Comparison of ENCODE assay signal across 24 cellular contexts in genomic region chr1:17258758-17259130, GRCh38. TPM values are rescaled to one million over a fixed set of nuclear protein-coding genes. Genes with fewer than 3 reads are reported as not detected.
A peak's percentile ranks its signal among the peaks of the same experiment; 100 is the strongest.
DNase-seq lines count a peak whose midpoint lies in the region; ATAC-seq, FAIRE-seq and TF ChIP-seq lines count a peak whose summit lies in the region.
"Had no signal": no experiment of that assay in that cellular context is flagged by ENCODE, and none has a peak within 500 bp of the region (broad histone marks: within the 10 kb centered on the region; RNA-seq: fewer than 3 reads in every experiment).

No MANE protein-coding gene starts in this region.

- no peak overlapping the region for H3K4me3 ChIP-seq in GM23338
- no peak overlapping the region for H3K4me3 ChIP-seq in mammary epithelial cell (replicated peaks in 1 of 3; ENCODE audit: insufficient read depth in 1 of 3, low read depth in 2 of 3, low read length in 3 of 3)
- no peak overlapping the region for H3K4me3 ChIP-seq in keratinocyte (ENCODE audit: control insufficient read depth in 2 of 3, extremely low read depth in 1 of 3, insufficient read depth in 2 of 3, low read depth in 1 of 3, low read length in 3 of 3)
- H3K4me3 ChIP-seq in right cardiac atrium (ENCODE audit: low read length), result no peak overlapping the region
- H3K4me3 ChIP-seq: SK-N-MC had no signal

- H3K4me1 ChIP-seq in GM23338 (ENCODE audit: insufficient read depth) (no peaks in the 10 kb centered on the region), mammary epithelial cell (ENCODE audit: insufficient read depth, low read length) (peaks cover 16% of the 10 kb centered on the region), keratinocyte (ENCODE audit: control insufficient read depth, extremely low read depth, insufficient read depth, low read length) (peaks cover 17% of the 10 kb centered on the region), right cardiac atrium (ENCODE audit: control insufficient read depth, insufficient read depth, low read length) (no peaks in the 10 kb centered on the region)

- H3K9me1 ChIP-seq in keratinocyte (ENCODE audit: control insufficient read depth, extremely low read depth, insufficient read depth, low read length), result no peaks in the 10 kb centered on the region

- BruUV-seq in mammary epithelial cell (replicated peaks; lab: Mats Ljungman, UMichigan), result no TSS peak

- WGBS in mammary epithelial cell (ENCODE audit: low coverage, missing lambda C conversion rate), result 34% methylated on average over 5 of the region's 6 CpGs
- WGBS in right cardiac atrium, result 79% methylated on average over 6 of the region's 6 CpGs

- H3K27ac Mint-ChIP-seq in GM23338, result peak overlapping the region; percentile 84; the same call in 1 of the 2 replicates
- H3K27ac Mint-ChIP-seq: CD8-positive, alpha-beta T cell had no signal

- H3K9ac ChIP-seq in mammary epithelial cell (ENCODE audit: insufficient read depth, low read length) (no peak overlapping the region), keratinocyte (ENCODE audit: control insufficient read depth, extremely low read depth, insufficient read depth, low read length) (no peak overlapping the region)

- H2AFZ ChIP-seq in GM23338 (no peak overlapping the region), mammary epithelial cell (ENCODE audit: low read depth, low read length) (peak overlapping the region; percentile 72), keratinocyte (ENCODE audit: control insufficient read depth, low read length) (peak overlapping the region; percentile 22)

- FAIRE-seq in keratinocyte (lab: Jason Lieb, UNC), result no peak
- FAIRE-seq: G401.6, GM12892, GM19239 had no signal

- H3K4me1 Mint-ChIP-seq in GM23338, result no peaks in the 10 kb centered on the region

- no peak overlapping the region for H3K4me3 Mint-ChIP-seq in GM23338
- H3K4me3 Mint-ChIP-seq: CD8-positive, alpha-beta T cell had no signal

- H3K79me2 ChIP-seq in GM23338 (replicated peaks; ENCODE audit: insufficient read depth), result no peaks in the 10 kb centered on the region
- no peaks in the 10 kb centered on the region for H3K79me2 ChIP-seq in mammary epithelial cell (ENCODE audit: insufficient read depth, low read length)
- H3K79me2 ChIP-seq in keratinocyte (ENCODE audit: control insufficient read depth, insufficient read depth, low read length), result no peaks in the 10 kb centered on the region

- H3K9me2 ChIP-seq in GM23338 (ENCODE audit: insufficient read depth), result no peaks in the 10 kb centered on the region

- no peaks in the 10 kb centered on the region for H3K9me3 ChIP-seq in mammary epithelial cell (replicated peaks; ENCODE audit: insufficient read depth, low read length)
- H3K9me3 ChIP-seq in keratinocyte (ENCODE audit: control insufficient read depth, low read depth, low read length), result no peaks in the 10 kb centered on the region
- H3K9me3 ChIP-seq in right cardiac atrium (ENCODE audit: control insufficient read depth, low read length), result no peaks in the 10 kb centered on the region

- intact Hi-C loops in mammary epithelial cell (cut with micrococcal nuclease) (no loop called here), sciatic nerve (cut with DNase I) (no loop called here), right cardiac atrium (cut with DNase I) (no loop called here)

- CTCF ChIA-PET in mammary epithelial cell (lab: Charles Lee; ENCODE audit: low non-redundant PET), result no interaction called here

- DNase-seq in GM23338 (ENCODE audit: low spot score) (no peak), NCI-H2171 (lab: John Stamatoyannopoulos, UW) (peak; percentile 52), mammary epithelial cell (no peak), keratinocyte (ENCODE audit: low read depth, low spot score) (no peak), AG08395 (ENCODE audit: low spot score) (no peak), sciatic nerve (ENCODE audit: low spot score) (no peak), NCI-H82 (lab: John Stamatoyannopoulos, UW) (no peak), right cardiac atrium (no peak)
- DNase-seq: AML-193; C1 segment of cervical spinal cord; CD8-positive, alpha-beta T cell; KBM-7; NCI-H1092; NCI-H1436; NCI-H1930; NCI-H446; NCI-H526; Right ventricle myocardium superior; SW 1271 had no signal

- no peaks in the 10 kb centered on the region for H3K27me3 ChIP-seq in GM23338 (ENCODE audit: insufficient read depth)
- no peaks in the 10 kb centered on the region for H3K27me3 ChIP-seq in mammary epithelial cell (ENCODE audit: insufficient read depth, low read length)
- H3K27me3 ChIP-seq in keratinocyte (ENCODE audit: control insufficient read depth, extremely low read depth, insufficient read depth, low read length), result no peaks in the 10 kb centered on the region
- no peaks in the 10 kb centered on the region for H3K27me3 ChIP-seq in right cardiac atrium (ENCODE audit: control insufficient read depth, insufficient read depth)

- no peaks in the 10 kb centered on the region for H3F3A ChIP-seq in GM23338 (replicated peaks; ENCODE audit: low read depth)

- H3K36me3 ChIP-seq in GM23338 (ENCODE audit: insufficient read depth) (no peaks in the 10 kb centered on the region), mammary epithelial cell (ENCODE audit: insufficient read depth, low read length) (no peaks in the 10 kb centered on the region), keratinocyte (ENCODE audit: control insufficient read depth in 2 of 2, extremely low read depth in 1 of 2, insufficient read depth in 2 of 2, low read length in 2 of 2) (no peaks in the 10 kb centered on the region)

- ATAC-seq in GM23338 (no peak), sciatic nerve (no peak), right cardiac atrium (no peak)
- ATAC-seq: CD8-positive, alpha-beta T cell had no signal

- no peaks in the 10 kb centered on the region for H3K9me3 Mint-ChIP-seq in GM23338
- H3K9me3 Mint-ChIP-seq: CD8-positive, alpha-beta T cell had no signal

- TF ChIP-seq CTCF in GM23338 (conservative IDR thresholded peaks at IDR 0.05; ENCODE audit: low read depth in 2 of 2) (no peak), mammary epithelial cell (conservative IDR thresholded peaks at IDR 0.05 in 1 of 2, IDR thresholded peaks at IDR 0.05 in 1 of 2; ENCODE audit: extremely low read depth in 1 of 2, insufficient read depth in 1 of 2, low read depth in 1 of 2, low read length in 2 of 2) (no peak), keratinocyte (optimal IDR thresholded peaks at IDR 0.05 in 1 of 3, IDR thresholded peaks at IDR 0.05 in 1 of 3, conservative IDR thresholded peaks at IDR 0.05 in 1 of 3; ENCODE audit: extremely low read depth in 1 of 3, insufficient read depth in 2 of 3, low read length in 3 of 3) (no peak)

- no peaks in the 10 kb centered on the region for H4K20me1 ChIP-seq in GM23338 (replicated peaks; ENCODE audit: insufficient read depth)
- no peaks in the 10 kb centered on the region for H4K20me1 ChIP-seq in mammary epithelial cell (ENCODE audit: insufficient read depth, low read length)
- H4K20me1 ChIP-seq in keratinocyte (ENCODE audit: control insufficient read depth, extremely low read depth, insufficient read depth, low read length), result no peaks in the 10 kb centered on the region

- no peaks in the 10 kb centered on the region for H3K36me3 Mint-ChIP-seq in GM23338 (ENCODE audit: low read depth)
- H3K36me3 Mint-ChIP-seq: CD8-positive, alpha-beta T cell had no signal

- H3K4me2 ChIP-seq in GM23338, result no peak overlapping the region
- H3K4me2 ChIP-seq in mammary epithelial cell (ENCODE audit: insufficient read depth, low read depth, low read length), result no peak overlapping the region
- no peak overlapping the region for H3K4me2 ChIP-seq in keratinocyte (ENCODE audit: control insufficient read depth, extremely low read depth, insufficient read depth, low read depth, low read length)

- in situ Hi-C loops in mammary epithelial cell (cut with MboI; ENCODE audit: low sequenced_read_pairs in 2 of 2), result no loop called here

- peaks cover 11% of the 10 kb centered on the region for H3K27me3 Mint-ChIP-seq in GM23338 (ENCODE audit: insufficient read depth, low read depth, poor library complexity)

- no peak overlapping the region for H3K27ac ChIP-seq in GM23338 (ENCODE audit: low read depth)
- no peak overlapping the region for H3K27ac ChIP-seq in mammary epithelial cell (ENCODE audit: insufficient read depth, low read depth, low read length)
- peak overlapping the region; percentile 5 for H3K27ac ChIP-seq in keratinocyte (ENCODE audit: control insufficient read depth, insufficient read depth, low read length)
- H3K27ac ChIP-seq in right cardiac atrium (ENCODE audit: low read length), result no peak overlapping the region
- H3K27ac ChIP-seq: SK-N-MC had no signal

- dilution Hi-C loops in mammary epithelial cell (cut with HindIII; ENCODE audit: low sequenced_read_pairs) (loop anchor here (5.0 kb wide), 1 partner anchor 39 kb away; no protein-coding TSS in a partner anchor), keratinocyte (cut with MboI; ENCODE audit: extremely low pct_ligation_motif_present, low sequenced_read_pairs) (no loop called here)

RNA-seq across cellular contexts. Expression of gene PADI3, which starts 9.8 kb away (rescaled TPM):
- total RNA-seq in GM23338 (2014; rRNA removed; shearing (Covaris generic)), result 0.58 and 0.80 TPM in 2 replicates
- 0.21 and 0.37 TPM in 2 replicates for polyA plus RNA-seq in GM23338 (2016; fragmentation: Nextera tagmentation; extraction: Ambion mirVana)
- 1 to 10 TPM; 1.3 to 7.7 TPM for total RNA-seq in mammary epithelial cell
- 6.9 TPM for polyA plus RNA-seq in mammary epithelial cell
- 15.9 TPM for polyA minus RNA-seq in mammary epithelial cell
- polyA plus RNA-seq in keratinocyte, result 4.2 to 6.1 TPM (median 5.2 TPM) in 3 replicates
- 0.30 TPM for polyA plus RNA-seq in keratinocyte (2011; ENCODE audit: low read depth)
- polyA plus RNA-seq in keratinocyte (2011; cell fraction: cytosol; rRNA removed), result 2.7 and 3.6 TPM in 2 replicates
- polyA plus RNA-seq in keratinocyte (2011; cell fraction: nucleus; rRNA removed), result 5.7 and 7.7 TPM in 2 replicates
- 0.72 and 5.7 TPM in 2 replicates for polyA plus RNA-seq in keratinocyte (2012; ENCODE audit: low replicate concordance)
- polyA minus RNA-seq in keratinocyte, result 7.2 to 13.8 TPM (median 9.6 TPM) in 3 replicates
- 5.4 TPM for polyA minus RNA-seq in keratinocyte (2011; cell fraction: cytosol; rRNA and poly(A)+ RNA removed)
- 3.7 and 5.0 TPM in 2 replicates for polyA minus RNA-seq in keratinocyte (2011; cell fraction: nucleus; rRNA and poly(A)+ RNA removed)
- not detected for total RNA-seq in sciatic nerve
- total RNA-seq in right cardiac atrium, result not detected
- not detected for polyA plus RNA-seq in right cardiac atrium
- total RNA-seq: CD8-positive, alpha-beta T cell; Right ventricle myocardium superior had no signal

RNA-seq across cellular contexts. Expression of gene PADI4, which starts 49.3 kb away (rescaled TPM):
- total RNA-seq in GM23338 (2014; rRNA removed; shearing (Covaris generic)), result 0.08 and 0.52 TPM in 2 replicates
- polyA plus RNA-seq in GM23338 (2016; fragmentation: Nextera tagmentation; extraction: Ambion mirVana) (0.45 TPM in 1 of 2 replicates, not detected in the other), mammary epithelial cell (0.08 TPM), keratinocyte (0.03 to 0.32 TPM (median 0.05 TPM) in 3 replicates), right cardiac atrium (0.05 TPM)
- total RNA-seq in mammary epithelial cell (under 1 TPM in 1 of 2 donors, not detected in 1; 0.47 TPM), sciatic nerve (3.8 TPM), right cardiac atrium (under 1 TPM in 2 of 4 donors, not detected in 2; 0.18 to 0.40 TPM)
- polyA minus RNA-seq in mammary epithelial cell (not detected), keratinocyte (1.6 TPM in 1 of 3 replicates, not detected in the others)
- not detected for polyA plus RNA-seq in keratinocyte (2011; ENCODE audit: low read depth)
- polyA plus RNA-seq in keratinocyte (2011; cell fraction: cytosol; rRNA removed), result 0.04 TPM in 1 of 2 replicates, not detected in the other
- polyA plus RNA-seq in keratinocyte (2011; cell fraction: nucleus; rRNA removed), result not detected in 2 replicates
- polyA plus RNA-seq in keratinocyte (2012; ENCODE audit: low replicate concordance), result 0.05 TPM in 1 of 2 replicates, not detected in the other
- not detected for polyA minus RNA-seq in keratinocyte (2011; cell fraction: cytosol; rRNA and poly(A)+ RNA removed)
- not detected in 2 replicates for polyA minus RNA-seq in keratinocyte (2011; cell fraction: nucleus; rRNA and poly(A)+ RNA removed)
- total RNA-seq: Daoy had no signal

RNA-seq across cellular contexts. Expression of gene PADI1, which starts 53.8 kb away (rescaled TPM):
- total RNA-seq in GM23338 (2014; rRNA removed; shearing (Covaris generic)), result 0.27 and 0.28 TPM in 2 replicates
- polyA plus RNA-seq in GM23338 (2016; fragmentation: Nextera tagmentation; extraction: Ambion mirVana) (0.26 TPM in 2 replicates), mammary epithelial cell (0.32 TPM), keratinocyte (0.96 to 2.1 TPM (median 1.0 TPM) in 3 replicates), right cardiac atrium (not detected)
- total RNA-seq in mammary epithelial cell (under 1 TPM; 0.17 to 0.40 TPM), sciatic nerve (not detected), right cardiac atrium (not detected)
- polyA minus RNA-seq in mammary epithelial cell (not detected), keratinocyte (0.72 to 1.5 TPM (median 0.96 TPM) in 3 replicates)
- polyA plus RNA-seq in keratinocyte (2011; ENCODE audit: low read depth), result 1.8 TPM
- 0.49 and 0.83 TPM in 2 replicates for polyA plus RNA-seq in keratinocyte (2011; cell fraction: cytosol; rRNA removed)
- polyA plus RNA-seq in keratinocyte (2011; cell fraction: nucleus; rRNA removed), result 4.8 and 6.3 TPM in 2 replicates
- 0.77 and 9.9 TPM in 2 replicates for polyA plus RNA-seq in keratinocyte (2012; ENCODE audit: low replicate concordance)
- not detected for polyA minus RNA-seq in keratinocyte (2011; cell fraction: cytosol; rRNA and poly(A)+ RNA removed)
- polyA minus RNA-seq in keratinocyte (2011; cell fraction: nucleus; rRNA and poly(A)+ RNA removed), result 1.3 and 4.0 TPM in 2 replicates
- total RNA-seq: CD8-positive, alpha-beta T cell; Right ventricle myocardium superior had no signal
